ENCODE assay signal across 8 cellular contexts in the genomic region with DNA sequence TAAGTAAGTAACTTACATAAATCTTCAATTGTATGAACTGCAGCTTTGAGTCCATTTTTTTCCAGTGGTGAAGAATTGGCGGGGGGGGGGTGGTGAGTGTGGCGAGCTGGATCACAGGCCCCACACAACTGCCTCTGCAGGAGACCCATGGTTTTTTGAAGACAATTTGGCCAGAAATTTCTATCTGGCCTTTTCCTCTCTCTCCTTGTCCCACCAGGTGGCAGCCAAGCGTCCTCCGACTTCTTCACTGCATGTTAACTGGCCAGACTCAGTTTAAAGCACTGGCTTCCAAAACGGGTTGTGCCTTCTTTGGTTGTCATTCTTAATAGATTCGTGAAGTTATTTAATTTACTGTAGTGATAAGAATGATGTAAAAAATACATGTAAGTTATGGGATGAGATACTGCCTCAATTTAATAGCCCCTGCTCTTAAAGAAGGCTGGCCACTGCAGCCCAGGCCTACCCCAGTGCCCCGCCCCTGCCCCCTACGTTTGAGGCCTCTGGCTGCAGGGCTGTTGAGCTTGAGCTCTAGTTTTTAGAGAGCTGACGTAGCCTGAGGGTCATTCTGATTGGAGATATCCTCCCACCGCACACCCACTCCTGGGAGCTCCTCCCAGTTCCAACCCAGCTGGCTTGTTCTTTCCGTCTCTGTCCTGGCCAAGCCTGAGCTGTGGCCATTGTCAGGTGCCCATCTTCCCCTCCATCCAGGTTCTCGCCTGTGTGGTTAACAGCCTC. TPM values are rescaled to one million over a fixed set of nuclear protein-coding genes. Genes with fewer than 3 reads are reported as not detected.
DNase-seq lines count a peak whose midpoint lies in the region; ATAC-seq and TF ChIP-seq lines count a peak whose summit lies in the region.

No MANE protein-coding gene starts in this region.

- H3K27me3 ChIP-seq in naive thymus-derived CD4-positive, alpha-beta T cell (ENCODE audit: control insufficient read depth in 2 of 2, insufficient read depth in 2 of 2, low read length in 2 of 2), result no peaks in the 10 kb centered on the region

- intact Hi-C loops in naive thymus-derived CD4-positive, alpha-beta T cell (cut with micrococcal nuclease), result no loop called here

- no peaks in the 10 kb centered on the region for H3K27me3 Mint-ChIP-seq in chondrocyte (ENCODE audit: low read depth)
- no peaks in the 10 kb centered on the region for H3K27me3 Mint-ChIP-seq in naive thymus-derived CD4-positive, alpha-beta T cell

- no peak overlapping the region for H3K27ac ChIP-seq in naive thymus-derived CD4-positive, alpha-beta T cell (ENCODE audit: low read depth, low read length)

- POLR2A ChIA-PET in naive thymus-derived CD4-positive, alpha-beta T cell (lab: Charles Lee), result no interaction called here

- H3K9me3 Mint-ChIP-seq in chondrocyte (ENCODE audit: low read depth), result no peaks in the 10 kb centered on the region
- H3K9me3 Mint-ChIP-seq in naive thymus-derived CD4-positive, alpha-beta T cell, result no peaks in the 10 kb centered on the region

- H3K27ac Mint-ChIP-seq in chondrocyte (ENCODE audit: unreplicated experiment), result no peak overlapping the region
- H3K27ac Mint-ChIP-seq in naive thymus-derived CD4-positive, alpha-beta T cell, result no peak overlapping the region

- TF ChIP-seq CTCF in chondrocyte (IDR thresholded peaks at IDR 0.05), result peak; percentile 80

- H3K4me3 Mint-ChIP-seq in chondrocyte (ENCODE audit: unreplicated experiment), result no peak overlapping the region
- no peak overlapping the region for H3K4me3 Mint-ChIP-seq in naive thymus-derived CD4-positive, alpha-beta T cell

- H3K4me1 ChIP-seq in naive thymus-derived CD4-positive, alpha-beta T cell (ENCODE audit: control insufficient read depth in 2 of 2, insufficient read depth in 2 of 2, low read length in 2 of 2), result no peaks in the 10 kb centered on the region

- no peak overlapping the region for H3K4me3 ChIP-seq in naive thymus-derived CD4-positive, alpha-beta T cell (ENCODE audit: low read length)

- H3K36me3 Mint-ChIP-seq in chondrocyte (ENCODE audit: low read depth), result peaks cover 37% of the 10 kb centered on the region
- peaks cover 0 to 38% (median 16%) of the 10 kb centered on the region in 5 donors for H3K36me3 Mint-ChIP-seq in naive thymus-derived CD4-positive, alpha-beta T cell

- no peak for ATAC-seq in naive thymus-derived CD4-positive, alpha-beta T cell

- no peaks in the 10 kb centered on the region for H3K4me1 Mint-ChIP-seq in chondrocyte (ENCODE audit: low read depth)
- peaks cover 0 to 5% (median 0%) of the 10 kb centered on the region in 7 donors for H3K4me1 Mint-ChIP-seq in naive thymus-derived CD4-positive, alpha-beta T cell

- CTCF ChIA-PET in naive thymus-derived CD4-positive, alpha-beta T cell (lab: Charles Lee), result no interaction called here

- DNase-seq in NCI-H1417 (lab: John Stamatoyannopoulos, UW) (peak in 2 of 3 experiments; percentile 19 to 67), NCI-H1417 treated with DMSO at 0.1 percent for 48 hours (lab: John Stamatoyannopoulos, UW) (no peak), NCI-H1694 treated with DMSO at 0.1 percent for 48 hours (lab: John Stamatoyannopoulos, UW) (peak; percentile 21), chondrocyte (ENCODE audit: low spot score) (no peak), midbrain (lab: John Stamatoyannopoulos, UW) (peak; percentile 44), HuH-7.5 (ENCODE audit: low spot score) (no peak)
- no peak for DNase-seq in stimulated activated CD4-positive, alpha-beta T cell treated with anti-CD3 and anti-CD28 coated beads, Interleukin-12 subunit alpha, Interleukin-12 subunit beta, amount 100 ng/mL, for 4 hours
- DNase-seq in naive thymus-derived CD4-positive, alpha-beta T cell, result no peak

- H3K36me3 ChIP-seq in naive thymus-derived CD4-positive, alpha-beta T cell (ENCODE audit: control insufficient read depth in 2 of 3, insufficient read depth in 3 of 3, low read length in 3 of 3), result peaks cover 0 to 74% (median 17%) of the 10 kb centered on the region in 3 experiments

- no peaks in the 10 kb centered on the region for H3K9me3 ChIP-seq in naive thymus-derived CD4-positive, alpha-beta T cell (ENCODE audit: control insufficient read depth in 2 of 3, low read length in 3 of 3)

RNA-seq across cellular contexts. Expression of gene AKAP1, which starts 36.4 kb away (rescaled TPM):
- total RNA-seq in chondrocyte, result 11.5 to 14.8 TPM (median 14.2 TPM) in 3 replicates
- 10 to 100 TPM; 22.2 to 35.8 (median 34.3) TPM for total RNA-seq in naive thymus-derived CD4-positive, alpha-beta T cell
- polyA plus RNA-seq in naive thymus-derived CD4-positive, alpha-beta T cell, result 10 to 100 TPM; 13.2 to 26.6 TPM

Comparison
In these comparisons a context has a peak if more than half of its experiments do, and no peak if none do; other contexts are left out.
1. DNase-seq: peak in NCI-H1417 (2 of 3), NCI-H1694 treated with DMSO at 0.1 percent for 48 hours (single experiment) and midbrain (single experiment); none in NCI-H1417 treated with DMSO at 0.1 percent for 48 hours (single experiment), chondrocyte (single experiment), stimulated activated CD4-positive, alpha-beta T cell treated with anti-CD3 and anti-CD28 coated beads, Interleukin-12 subunit alpha, Interleukin-12 subunit beta, amount 100 ng/mL, for 4 hours (single experiment), HuH-7.5 (single experiment) and naive thymus-derived CD4-positive, alpha-beta T cell (0 of 9).